11 cellular contexts compared by ENCODE assay signal in genomic region chr14:32366256-32366655, GRCh38. TPM values are rescaled to one million over a fixed set of nuclear protein-coding genes. Genes with fewer than 3 reads are reported as not detected.
A peak's percentile ranks its signal among the peaks of the same experiment; 100 is the strongest.
DNase-seq lines count a peak whose midpoint lies in the region; ATAC-seq and TF ChIP-seq lines count a peak whose summit lies in the region.
"Had no signal": no experiment of that assay in that cellular context is flagged by ENCODE, and none has a peak within 500 bp of the region (broad histone marks: within the 10 kb centered on the region; RNA-seq: fewer than 3 reads in every experiment).

No MANE protein-coding gene starts in this region.

- TF ChIP-seq POLR2A in gastrocnemius medialis (IDR thresholded peaks at IDR 0.05) (no peak), GM18505 (IDR thresholded peaks at IDR 0.05; ENCODE audit: borderline replicate concordance, extremely low read depth, insufficient read depth, insufficient read length) (no peak)

- peaks cover 2% of the 10 kb centered on the region for H3K4me1 ChIP-seq in right cardiac atrium (ENCODE audit: control insufficient read depth, insufficient read depth, low read length)
- H3K4me1 ChIP-seq in gastrocnemius medialis, result peaks cover 10 to 24% of the 10 kb centered on the region in 2 donors
- H3K4me1 ChIP-seq: Peyer's patch had no signal

- peak overlapping the region; percentile 16 for H3K27ac Mint-ChIP-seq in HFFc6
- H3K27ac Mint-ChIP-seq: activated T-cell treated with anti-CD3 and anti-CD28 coated beads, Interleukin-2, amount 50 U/mL, for 24 hours had no signal

- in situ Hi-C loops in gastrocnemius medialis (cut with MboI; ENCODE audit: low sequenced_read_pairs in 4 of 4), result no loop called here

- peak; percentile 53; the same call in 1 of the 2 replicates for TF ChIP-seq CTCF in HFFc6 (IDR thresholded peaks at IDR 0.05)
- TF ChIP-seq CTCF in gastrocnemius medialis (IDR thresholded peaks at IDR 0.05 in 4 of 5, conservative IDR thresholded peaks at IDR 0.05 in 1 of 5), result no peak

- H3K27ac ChIP-seq in right cardiac atrium (ENCODE audit: low read length) (no peak overlapping the region), gastrocnemius medialis (no peak overlapping the region)
- H3K27ac ChIP-seq: Peyer's patch had no signal

- intact Hi-C loops in right cardiac atrium (cut with DNase I), result no loop called here
- intact Hi-C loops in gastrocnemius medialis (cut with DNase I; ENCODE audit: low total_unique reads), result no loop called here

- no peaks in the 10 kb centered on the region for H3K36me3 Mint-ChIP-seq in HFFc6 (ENCODE audit: low read depth)

- H3K9me3 ChIP-seq in right cardiac atrium (ENCODE audit: control insufficient read depth, low read length) (no peaks in the 10 kb centered on the region), gastrocnemius medialis (no peaks in the 10 kb centered on the region)
- H3K9me3 ChIP-seq: Peyer's patch had no signal

- H3K4me3 ChIP-seq in right cardiac atrium (ENCODE audit: low read length), result no peak overlapping the region
- H3K4me3 ChIP-seq in gastrocnemius medialis, result no peak overlapping the region
- H3K4me3 ChIP-seq: Peyer's patch had no signal

- ATAC-seq in right cardiac atrium (peak; percentile 81 to 90), gastrocnemius medialis (peak; percentile 20 to 30), HG02678 (IDR thresholded peaks at IDR 0.05; ENCODE audit: unreplicated experiment) (no peak), HG02610 (IDR thresholded peaks at IDR 0.05; ENCODE audit: unreplicated experiment) (no peak), GM18505 (IDR thresholded peaks at IDR 0.05; ENCODE audit: unreplicated experiment) (no peak)

- DNase-seq in HFFc6 (peak; percentile 52), anterior cingulate cortex (lab: John Stamatoyannopoulos, UW) (peak in 40 of 58 donors; percentile 0 to 75 (median 34)), right cardiac atrium (peak in 1 of 3 donors; percentile 47), gastrocnemius medialis (no peak), activated gamma-delta T cell (lab: John Stamatoyannopoulos, UW) (no peak)
- DNase-seq: activated T-cell treated with anti-CD3 and anti-CD28 coated beads, Interleukin-2, amount 50 U/mL, for 24 hours; Peyer's patch; stimulated activated CD4-positive, alpha-beta T cell treated with anti-CD3 and anti-CD28 coated beads, Interleukin-2, amount 100 ng/mL, for 48 hours had no signal

- no peaks in the 10 kb centered on the region for H3K9me3 Mint-ChIP-seq in HFFc6
- H3K9me3 Mint-ChIP-seq: activated T-cell treated with anti-CD3 and anti-CD28 coated beads, Interleukin-2, amount 50 U/mL, for 24 hours had no signal

- peaks cover 2% of the 10 kb centered on the region for H3K27me3 Mint-ChIP-seq in HFFc6 (ENCODE audit: insufficient read depth)

- no peaks in the 10 kb centered on the region for H3K27me3 ChIP-seq in right cardiac atrium (ENCODE audit: control insufficient read depth, insufficient read depth)
- no peaks in the 10 kb centered on the region for H3K27me3 ChIP-seq in gastrocnemius medialis
- H3K27me3 ChIP-seq: Peyer's patch had no signal

- no peak overlapping the region for H3K4me3 Mint-ChIP-seq in HFFc6
- H3K4me3 Mint-ChIP-seq: activated T-cell treated with anti-CD3 and anti-CD28 coated beads, Interleukin-2, amount 50 U/mL, for 24 hours had no signal

- no peaks in the 10 kb centered on the region for H3K36me3 ChIP-seq in gastrocnemius medialis
- H3K36me3 ChIP-seq: Peyer's patch had no signal

- H3K4me1 Mint-ChIP-seq in HFFc6 (ENCODE audit: low read depth), result peaks cover 46% of the 10 kb centered on the region

RNA-seq across cellular contexts. Expression of gene AKAP6, which starts 37.2 kb away (rescaled TPM):
- total RNA-seq in HFFc6 (2021; fragmentation: NEBNext Ultra II Directional; extraction: Animal tissue kit (Norgen Biotek cat#: 25700)), result 1 to 10 TPM; 6.1 to 9.8 (median 6.5) TPM
- total RNA-seq in right cardiac atrium (100 to 1,000 TPM in 3 of 4 donors, 10 to 100 TPM in 1; 83.7 to 138 (median 119) TPM), gastrocnemius medialis (10 to 100 TPM; 23.2 to 59.2 (median 32.1) TPM)
- 15.8 TPM for polyA plus RNA-seq in right cardiac atrium

Comparison
In these comparisons a context has a peak if more than half of its experiments do, and no peak if none do; other contexts are left out.
1. DNase-seq: peak in HFFc6 (single experiment) and anterior cingulate cortex (40 of 58); none in gastrocnemius medialis (0 of 2) and activated gamma-delta T cell (single experiment).
2. ATAC-seq: peak in right cardiac atrium (2 of 2) and gastrocnemius medialis (2 of 2); none in HG02678 (single experiment), HG02610 (single experiment) and GM18505 (single experiment).